In genomic region chr6:41937881-41938574, GRCh38 we compare ENCODE assay signal across 9 cellular contexts. TPM values are rescaled to one million over a fixed set of nuclear protein-coding genes. Genes with fewer than 3 reads are reported as not detected.
DNase-seq lines count a peak whose midpoint lies in the region; ATAC-seq and TF ChIP-seq lines count a peak whose summit lies in the region.
"Had no signal": no experiment of that assay in that cellular context is flagged by ENCODE, and none has a peak within 500 bp of the region (broad histone marks: within the 10 kb centered on the region; RNA-seq: fewer than 3 reads in every experiment).

No MANE protein-coding gene starts in this region.

- peak; percentile 43 for DNase-seq in T follicular helper cell (ENCODE audit: low read depth)
- no peak for DNase-seq in colonic mucosa
- no peak for DNase-seq in psoas muscle
- DNase-seq in HEK293T (ENCODE audit: extremely low spot score) = no peak
- DNase-seq: NCI-H1417 had no signal

- ATAC-seq in psoas muscle (no peak), HG02852 (IDR thresholded peaks at IDR 0.05; ENCODE audit: unreplicated experiment) (no peak), esophagus mucosa (no peak), GM18868 (IDR thresholded peaks at IDR 0.05; ENCODE audit: unreplicated experiment) (no peak)

- H3K4me3 Mint-ChIP-seq in IgD-negative memory B cell = peak overlapping the region; percentile 34 to 91 (median 76)

- H3K27ac ChIP-seq in colonic mucosa (peak overlapping the region; percentile 35), psoas muscle (peak overlapping the region; percentile 53)

- H3K36me3 ChIP-seq in colonic mucosa (no peaks in the 10 kb centered on the region), psoas muscle (ENCODE audit: insufficient read depth in 1 of 2, low read depth in 1 of 2) (peaks cover 0 to 26% of the 10 kb centered on the region in 2 donors)

- POLR2A ChIA-PET in HEK293T (lab: Yijun Ruan, JAX) = interaction anchor here (2.4 to 7.8 kb wide), 2 partner anchors 16 to 43 kb away, joined by 9 to 54 read pairs; partner anchors contain the start of genes BYSL, MED20 and USP49

- no peak overlapping the region for H3K4me3 ChIP-seq in colonic mucosa
- H3K4me3 ChIP-seq in psoas muscle = no peak overlapping the region

- H3K27ac Mint-ChIP-seq in IgD-negative memory B cell = peak overlapping the region; percentile 31 to 94 (median 59)

- TF ChIP-seq CTCF in colonic mucosa (IDR thresholded peaks at IDR 0.05) = no peak
- no peak for TF ChIP-seq CTCF in psoas muscle (IDR thresholded peaks at IDR 0.05)

- WGBS in psoas muscle, 3 donors = 49 to 55% (median 50%) methylated on average over 4 of the region's 4 CpGs

- H3K36me3 Mint-ChIP-seq in IgD-negative memory B cell = no peaks in the 10 kb centered on the region

- intact Hi-C loops in colonic mucosa (cut with DNase I) = loop anchor here (5.0 kb wide), 1 partner anchor 104 kb away; no protein-coding TSS in a partner anchor
- intact Hi-C loops in psoas muscle (cut with DNase I) = loop anchor here (2.0 to 5.0 kb wide), 3 partner anchors 15 to 107 kb away; no protein-coding TSS in a partner anchor

- no peaks in the 10 kb centered on the region for H3K27me3 ChIP-seq in colonic mucosa
- H3K27me3 ChIP-seq in psoas muscle (ENCODE audit: insufficient read depth in 3 of 3, low read length in 2 of 3) = no peaks in the 10 kb centered on the region

- peaks cover 40 to 52% (median 51%) of the 10 kb centered on the region in 3 donors for H3K4me1 Mint-ChIP-seq in IgD-negative memory B cell

- H3K9me3 Mint-ChIP-seq in IgD-negative memory B cell = no peaks in the 10 kb centered on the region

- H3K27me3 Mint-ChIP-seq in IgD-negative memory B cell = no peaks in the 10 kb centered on the region

- CTCF ChIA-PET in HEK293T (lab: Yijun Ruan, JAX) = interaction anchor here (0.8 to 1.3 kb wide), 3 partner anchors 17 to 106 kb away, joined by 3 to 5 read pairs (median 4); partner anchors contain the start of genes BYSL and MED20

- no peak overlapping the region for H3K9ac ChIP-seq in colonic mucosa (ENCODE audit: low read depth in 2 of 2, low read length in 2 of 2)

- H3K9me3 ChIP-seq in colonic mucosa = no peaks in the 10 kb centered on the region
- H3K9me3 ChIP-seq in psoas muscle = no peaks in the 10 kb centered on the region

- H3K4me1 ChIP-seq in colonic mucosa = peaks cover 23% of the 10 kb centered on the region
- H3K4me1 ChIP-seq in psoas muscle = peaks cover 27% of the 10 kb centered on the region

TF ChIP-seq in HEK293T, 16 proteins besides CTCF, POLR2A, EP300 and RAD21:
- no peak for TF ChIP-seq SP1 (IDR thresholded peaks at IDR 0.05)
- TF ChIP-seq ARNT (IDR thresholded peaks at IDR 0.05) = no peak
- TF ChIP-seq ZNF384 (IDR thresholded peaks at IDR 0.05) = no peak

RNA-seq across cellular contexts. Expression of gene CCND3, which starts 3.6 kb away (rescaled TPM):
- polyA plus RNA-seq in IgD-negative memory B cell (309 TPM), psoas muscle (10 to 100 TPM; 20.3 to 29.1 (median 20.5) TPM)
- total RNA-seq in colonic mucosa (10 to 100 TPM; 86.2 to 92.3 TPM), psoas muscle (10 to 100 TPM in 3 of 4 donors, 1 to 10 TPM in 1; 9.2 to 19.9 (median 16.7) TPM), esophagus mucosa (32.2 TPM)

RNA-seq across cellular contexts. Expression of gene BYSL, which starts 16.7 kb away (rescaled TPM):
- 9.6 TPM for polyA plus RNA-seq in IgD-negative memory B cell
- 10 to 100 TPM; 10.4 to 16.4 TPM for total RNA-seq in colonic mucosa
- 10 to 100 TPM; 20.3 to 47.5 (median 35.2) TPM for total RNA-seq in psoas muscle
- polyA plus RNA-seq in psoas muscle = 10 to 100 TPM; 29.0 to 55.5 (median 30.1) TPM
- total RNA-seq in esophagus mucosa = 16.2 TPM

RNA-seq across cellular contexts. Expression of gene MED20, which starts 17.1 kb away (rescaled TPM):
- polyA plus RNA-seq in IgD-negative memory B cell (9.8 TPM), psoas muscle (10 to 100 TPM in 2 of 3 donors, 1 to 10 TPM in 1; 9.2 to 28.1 (median 18.5) TPM)
- total RNA-seq in colonic mucosa (10 to 100 TPM; 15.0 to 22.9 TPM), psoas muscle (10 to 100 TPM; 12.9 to 19.6 (median 15.0) TPM), esophagus mucosa (15.6 TPM)

RNA-seq across cellular contexts. Expression of gene USP49, which starts 42.9 kb away (rescaled TPM):
- 1.5 TPM for polyA plus RNA-seq in IgD-negative memory B cell
- total RNA-seq in colonic mucosa = 1 to 10 TPM; 1.7 to 2.9 TPM
- total RNA-seq in psoas muscle = 1 to 10 TPM in 3 of 4 donors, under 1 TPM in 1; 0.75 to 1.6 (median 1.3) TPM
- under 1 TPM; 0.38 to 0.84 (median 0.66) TPM for polyA plus RNA-seq in psoas muscle
- 1.5 TPM for total RNA-seq in esophagus mucosa
